30 cellular contexts compared by ENCODE assay signal in the genomic region with DNA sequence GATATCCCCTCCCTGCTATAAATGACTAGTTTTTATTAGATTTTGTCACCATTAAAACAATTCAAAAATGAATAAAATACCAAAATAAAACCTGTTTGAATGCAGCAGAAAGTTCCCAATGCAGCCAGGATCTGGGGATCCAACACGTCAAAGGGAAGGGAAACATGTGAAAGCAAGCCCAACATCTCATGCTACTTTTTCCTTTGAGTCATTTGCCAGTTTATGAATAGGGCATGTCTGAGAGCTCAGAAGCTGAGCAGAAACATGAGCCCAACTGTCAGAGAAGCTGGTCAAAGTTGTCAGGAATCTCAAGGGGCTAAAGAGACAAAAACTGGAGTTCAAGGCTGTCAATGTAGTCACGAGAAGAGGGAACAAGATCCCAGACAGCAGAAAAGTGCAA.
"Had no signal": no experiment of that assay in that cellular context is flagged by ENCODE, and none has a peak within 500 bp of the region (broad histone marks: within the 10 kb centered on the region; RNA-seq: fewer than 3 reads in every experiment).

No MANE protein-coding gene starts in this region.

- H3K27ac ChIP-seq: adrenal gland, body of pancreas, cardiac muscle cell, colonic mucosa had no signal

- H3K9me3 Mint-ChIP-seq: activated T-helper 2 cell treated with anti-CD3 and anti-CD28 coated beads, Interferon-gamma antibody, Interleukin-2, Interleukin-4, amounts not matched to agents 10 μg/mL and 5 μg/mL and 100 μg/mL, durations not matched to agents 14 hours and 24 hours and 36 hours had no signal

- DNase-seq: activated CD4-positive, alpha-beta memory T cell treated with anti-CD3 and anti-CD28 coated beads for 36 hours; activated CD4-positive, alpha-beta T cell treated with anti-CD3 and anti-CD28 coated beads for 36 hours; activated CD4-positive, alpha-beta T cell treated with anti-CD3 and anti-CD28 coated beads, Interleukin-2, amount 10 ng/mL, durations not matched to agents 24 days and 14 days; activated CD4-positive, CD25-positive, alpha-beta regulatory T cell; activated CD4-positive, CD25-positive, alpha-beta regulatory T cell treated with anti-CD3 and anti-CD28 coated beads, Interleukin-2, amount 50 U/mL, for 72 hours; activated CD8-positive, alpha-beta memory T cell treated with anti-CD3 and anti-CD28 coated beads, Interleukin-2, amount 10 ng/mL, durations not matched to agents 7 days and 5 days; activated CD8-positive, alpha-beta memory T cell treated with anti-CD3 and anti-CD28 coated beads, Interleukin-2, amount 50 U/mL, for 4 hours; activated CD8-positive, alpha-beta T cell treated with anti-CD3 and anti-CD28 coated beads, Interleukin-2, amount 10 ng/mL, durations not matched to agents 7 days and 5 days; activated effector memory CD4-positive, alpha-beta T cell treated with anti-CD3 and anti-CD28 coated beads, Interleukin-2, amount 50 U/mL, for 16 hours; activated naive CD4-positive, alpha-beta T cell treated with anti-CD3 and anti-CD28 coated beads for 36 hours; activated naive CD8-positive, alpha-beta T cell treated with anti-CD3 and anti-CD28 coated beads for 36 hours; activated naive CD8-positive, alpha-beta T cell treated with anti-CD3 and anti-CD28 coated beads, Interleukin-2, amount 50 U/mL, for 24 hours; activated T-cell treated with anti-CD3 and anti-CD28 coated beads, Interleukin-2, amount 50 U/mL, for 1 hour; activated T-cell treated with anti-CD3 and anti-CD28 coated beads, Interleukin-2, amount 50 U/mL, for 48 hours; adrenal gland; amygdala; aorta; body of pancreas; central memory CD4-positive, alpha-beta T cell; cerebellar nuclear complex; colonic mucosa; effector CD8-positive, alpha-beta T cell; erythroblast; esophagus squamous epithelium; head of caudate nucleus; T-helper 2 cell had no signal

- H3K4me1 Mint-ChIP-seq: activated CD4-positive, alpha-beta T cell treated with anti-CD3 and anti-CD28 coated beads for 36 hours; activated CD4-positive, alpha-beta T cell treated with anti-CD3 and anti-CD28 coated beads, Interleukin-2, amount 10 ng/mL, durations not matched to agents 24 days and 14 days; activated CD8-positive, alpha-beta memory T cell treated with anti-CD3 and anti-CD28 coated beads, Interleukin-2, amount 10 ng/mL, durations not matched to agents 7 days and 5 days; activated naive CD4-positive, alpha-beta T cell treated with anti-CD3 and anti-CD28 coated beads, Interleukin-2, amount 50 U/mL, for 24 hours; activated naive CD8-positive, alpha-beta T cell treated with anti-CD3 and anti-CD28 coated beads for 36 hours; activated naive CD8-positive, alpha-beta T cell treated with anti-CD3 and anti-CD28 coated beads, Interleukin-2, amount 50 U/mL, for 24 hours had no signal

- H3K4me3 ChIP-seq: adrenal gland, body of pancreas, cardiac muscle cell, colonic mucosa, esophagus squamous epithelium had no signal

- H3K27me3 Mint-ChIP-seq: activated CD4-positive, alpha-beta memory T cell treated with anti-CD3 and anti-CD28 coated beads for 36 hours; activated CD4-positive, alpha-beta T cell treated with anti-CD3 and anti-CD28 coated beads for 36 hours; activated naive CD4-positive, alpha-beta T cell treated with anti-CD3 and anti-CD28 coated beads, Interleukin-2, amount 50 U/mL, for 24 hours; activated naive CD8-positive, alpha-beta T cell treated with anti-CD3 and anti-CD28 coated beads for 36 hours; activated naive CD8-positive, alpha-beta T cell treated with anti-CD3 and anti-CD28 coated beads, Interleukin-2, amount 50 U/mL, for 24 hours had no signal

- H3K27me3 ChIP-seq: adrenal gland, body of pancreas, cardiac muscle cell, colonic mucosa, esophagus squamous epithelium had no signal

- H3K4me3 Mint-ChIP-seq: activated CD4-positive, alpha-beta memory T cell treated with anti-CD3 and anti-CD28 coated beads for 36 hours; activated CD4-positive, alpha-beta T cell treated with anti-CD3 and anti-CD28 coated beads for 36 hours; activated CD4-positive, alpha-beta T cell treated with anti-CD3 and anti-CD28 coated beads, Interleukin-2, amount 10 ng/mL, durations not matched to agents 24 days and 14 days; activated CD8-positive, alpha-beta memory T cell treated with anti-CD3 and anti-CD28 coated beads, Interleukin-2, amount 10 ng/mL, durations not matched to agents 7 days and 5 days; activated CD8-positive, alpha-beta T cell treated with anti-CD3 and anti-CD28 coated beads, Interleukin-2, amount 10 ng/mL, durations not matched to agents 7 days and 5 days; activated naive CD4-positive, alpha-beta T cell treated with anti-CD3 and anti-CD28 coated beads for 36 hours; activated naive CD4-positive, alpha-beta T cell treated with anti-CD3 and anti-CD28 coated beads, Interleukin-2, amount 50 U/mL, for 24 hours; activated naive CD8-positive, alpha-beta T cell treated with anti-CD3 and anti-CD28 coated beads for 36 hours; activated naive CD8-positive, alpha-beta T cell treated with anti-CD3 and anti-CD28 coated beads, Interleukin-2, amount 50 U/mL, for 24 hours; activated T-helper 1 cell treated with anti-CD3 and anti-CD28 coated beads, Interleukin-12 subunit alpha, Interleukin-12 subunit beta, Interleukin-2, Interleukin-4 antibody, amounts not matched to agents 30 ng/mL and 10 ng/mL and 1 ng/mL, durations not matched to agents 14 hours and 24 hours and 36 hours had no signal

- H3K36me3 Mint-ChIP-seq: activated CD4-positive, alpha-beta memory T cell treated with anti-CD3 and anti-CD28 coated beads for 36 hours; activated CD8-positive, alpha-beta memory T cell treated with anti-CD3 and anti-CD28 coated beads, Interleukin-2, amount 10 ng/mL, durations not matched to agents 7 days and 5 days; activated naive CD8-positive, alpha-beta T cell treated with anti-CD3 and anti-CD28 coated beads for 36 hours had no signal

- ATAC-seq: activated CD4-positive, alpha-beta T cell treated with anti-CD3 and anti-CD28 coated beads for 36 hours; activated CD8-positive, alpha-beta memory T cell treated with anti-CD3 and anti-CD28 coated beads, Interleukin-2, amount 10 ng/mL, durations not matched to agents 7 days and 5 days; activated CD8-positive, alpha-beta T cell treated with anti-CD3 and anti-CD28 coated beads, Interleukin-2, amount 10 ng/mL, durations not matched to agents 7 days and 5 days; activated naive CD8-positive, alpha-beta T cell treated with anti-CD3 and anti-CD28 coated beads, Interleukin-2, amount 50 U/mL, for 24 hours; body of pancreas had no signal

- H3K4me1 ChIP-seq: adrenal gland, body of pancreas, colonic mucosa had no signal

- H3K36me3 ChIP-seq: adrenal gland, cardiac muscle cell, colonic mucosa, esophagus squamous epithelium had no signal

- H3K27ac Mint-ChIP-seq: activated CD4-positive, alpha-beta memory T cell treated with anti-CD3 and anti-CD28 coated beads for 36 hours; activated CD4-positive, alpha-beta T cell treated with anti-CD3 and anti-CD28 coated beads for 36 hours; activated CD4-positive, alpha-beta T cell treated with anti-CD3 and anti-CD28 coated beads, Interleukin-2, amount 10 ng/mL, durations not matched to agents 24 days and 14 days; activated CD8-positive, alpha-beta memory T cell treated with anti-CD3 and anti-CD28 coated beads, Interleukin-2, amount 10 ng/mL, durations not matched to agents 7 days and 5 days; activated CD8-positive, alpha-beta T cell treated with anti-CD3 and anti-CD28 coated beads, Interleukin-2, amount 10 ng/mL, durations not matched to agents 7 days and 5 days; activated naive CD4-positive, alpha-beta T cell treated with anti-CD3 and anti-CD28 coated beads for 36 hours; activated naive CD4-positive, alpha-beta T cell treated with anti-CD3 and anti-CD28 coated beads, Interleukin-2, amount 50 U/mL, for 24 hours; activated naive CD8-positive, alpha-beta T cell treated with anti-CD3 and anti-CD28 coated beads for 36 hours; activated naive CD8-positive, alpha-beta T cell treated with anti-CD3 and anti-CD28 coated beads, Interleukin-2, amount 50 U/mL, for 24 hours; activated T-helper 1 cell treated with anti-CD3 and anti-CD28 coated beads, Interleukin-12 subunit alpha, Interleukin-12 subunit beta, Interleukin-2, Interleukin-4 antibody, amounts not matched to agents 30 ng/mL and 10 ng/mL and 1 ng/mL, durations not matched to agents 14 hours and 24 hours and 36 hours; activated T-helper 2 cell treated with anti-CD3 and anti-CD28 coated beads, Interferon-gamma antibody, Interleukin-2, Interleukin-4, amounts not matched to agents 10 μg/mL and 5 μg/mL and 100 μg/mL, durations not matched to agents 14 hours and 24 hours and 36 hours had no signal
